Comparison of ENCODE assay signal across 1 cellular context in genomic region chr2:237612527-237613357, GRCh38.
TF ChIP-seq lines count a peak whose summit lies in the region.

No MANE protein-coding gene starts in this region.

TF ChIP-seq in endothelial cell of umbilical vein, 7 proteins besides CTCF, POLR2A, EP300 and RAD21 (continued from another document):
- TF ChIP-seq MAX (IDR thresholded peaks at IDR 0.05; ENCODE audit: insufficient read depth, insufficient read length) (no peak), MYC (IDR thresholded peaks at IDR 0.05; ENCODE audit: low read depth, low read length) (no peak), JUN (IDR thresholded peaks at IDR 0.05; ENCODE audit: borderline replicate concordance, insufficient read depth, insufficient read length, low read depth) (no peak), GATA2 (IDR thresholded peaks at IDR 0.05; ENCODE audit: insufficient read depth, insufficient read length, low read depth, low read length) (no peak), POLR2AphosphoS5 (IDR thresholded peaks at IDR 0.05; ENCODE audit: insufficient read depth, low read depth, low read length) (no peak)
